ENCODE assay signal across 1 cellular context in genomic region chr19:1134431-1134830, GRCh38.
TF ChIP-seq lines count a peak whose summit lies in the region.

No MANE protein-coding gene starts in this region.

TF ChIP-seq in IMR-90, 13 proteins besides CTCF, POLR2A, EP300 and RAD21:
- TF ChIP-seq MAZ (IDR thresholded peaks at IDR 0.05; ENCODE audit: borderline replicate concordance, low read depth, low read length) (no peak), RCOR1 (IDR thresholded peaks at IDR 0.05; ENCODE audit: insufficient replicate concordance, low read length) (no peak), ELK1 (IDR thresholded peaks at IDR 0.05; ENCODE audit: borderline replicate concordance, low read depth, low read length) (no peak), CEBPB (IDR thresholded peaks at IDR 0.05; ENCODE audit: low read depth, low read length) (peak; percentile 46; the same call in 1 of the 2 replicates)
